Comparison of ENCODE assay signal across 12 cellular contexts in genomic region chr1:236904874-236905741, GRCh38.
DNase-seq lines count a peak whose midpoint lies in the region; ATAC-seq, FAIRE-seq and TF ChIP-seq lines count a peak whose summit lies in the region.
"Had no signal": no experiment of that assay in that cellular context is flagged by ENCODE, and none has a peak within 500 bp of the region (broad histone marks: within the 10 kb centered on the region; RNA-seq: fewer than 3 reads in every experiment).

No MANE protein-coding gene starts in this region.

- TF ChIP-seq RAD21 in Ishikawa (IDR thresholded peaks at IDR 0.05; ENCODE audit: low read depth): no peak

- H3K36me3 ChIP-seq in astrocyte (ENCODE audit: insufficient read depth, low read length) (no peaks in the 10 kb centered on the region), lung (ENCODE audit: control insufficient read depth in 2 of 2, insufficient read depth in 2 of 2, low read length in 2 of 2) (peaks cover 0 to 7% of the 10 kb centered on the region in 2 donors)
- H3K36me3 ChIP-seq: transverse colon had no signal

- H3K9me3 Mint-ChIP-seq in astrocyte (ENCODE audit: unreplicated experiment): peaks cover 8% of the 10 kb centered on the region

- H3K36me3 Mint-ChIP-seq in astrocyte (ENCODE audit: low read depth, unreplicated experiment): peaks cover 15% of the 10 kb centered on the region

- peaks cover 6% of the 10 kb centered on the region for H4K20me1 ChIP-seq in astrocyte (ENCODE audit: insufficient read depth, low read length)

- TF ChIP-seq CTCF in astrocyte (IDR thresholded peaks at IDR 0.05; ENCODE audit: insufficient read depth, low read depth, low read length) (no peak), lung (IDR thresholded peaks at IDR 0.05; ENCODE audit: control extremely low read depth, extremely low read depth) (no peak)

- H3K9me3 ChIP-seq in astrocyte (ENCODE audit: insufficient read depth, low read depth, low read length) (no peaks in the 10 kb centered on the region), lung (ENCODE audit: control insufficient read depth in 2 of 2, insufficient read depth in 1 of 2, low read length in 1 of 2) (peaks cover 0 to 4% of the 10 kb centered on the region in 2 donors)
- H3K9me3 ChIP-seq: transverse colon had no signal

- intact Hi-C loops in Right ventricle myocardium superior (cut with DNase I): no loop called here
- intact Hi-C loops in sciatic nerve (cut with DNase I): loop anchor here (5.0 kb wide), 1 partner anchor 1553 kb away; no protein-coding TSS in a partner anchor

- peaks cover 6% of the 10 kb centered on the region for H3K4me1 Mint-ChIP-seq in astrocyte (ENCODE audit: low read depth, unreplicated experiment)

- TF ChIP-seq EP300 in Ishikawa (IDR thresholded peaks at IDR 0.05; ENCODE audit: borderline replicate concordance): no peak

- WGBS in lung, 2 donors: 76 to 82% methylated on average over 5 of the region's 5 CpGs

- no peak overlapping the region for H2AFZ ChIP-seq in astrocyte (ENCODE audit: low read depth, low read length)

- FAIRE-seq in astrocyte (lab: Jason Lieb, UNC): peak; percentile 91

- H3K4me1 ChIP-seq in astrocyte (ENCODE audit: insufficient read depth, low read length): peaks cover 8% of the 10 kb centered on the region
- peaks cover 0 to 8% of the 10 kb centered on the region in 2 donors for H3K4me1 ChIP-seq in lung (ENCODE audit: control insufficient read depth in 2 of 2, insufficient read depth in 2 of 2, low read length in 2 of 2)
- H3K4me1 ChIP-seq: transverse colon had no signal

- H3K4me2 ChIP-seq in astrocyte (ENCODE audit: low read length): peak overlapping the region; percentile 34

- H3K27me3 ChIP-seq in astrocyte (ENCODE audit: insufficient read depth, low read length) (no peaks in the 10 kb centered on the region), lung (ENCODE audit: control insufficient read depth, insufficient read depth) (no peaks in the 10 kb centered on the region)
- H3K27me3 ChIP-seq: transverse colon had no signal

- H3K4me3 Mint-ChIP-seq in astrocyte (ENCODE audit: unreplicated experiment): no peak overlapping the region

- no peaks in the 10 kb centered on the region for H3K27me3 Mint-ChIP-seq in astrocyte (ENCODE audit: low read depth, unreplicated experiment)

- ATAC-seq in lung (ENCODE audit: insufficient read depth, low FRiP score) (peak; percentile 43), GM19463 (IDR thresholded peaks at IDR 0.05; ENCODE audit: unreplicated experiment) (no peak), Right ventricle myocardium superior (ENCODE audit: poor library complexity) (no peak), sciatic nerve (no peak)

- no peaks in the 10 kb centered on the region for H3K79me2 ChIP-seq in astrocyte (ENCODE audit: insufficient read depth, low read length)

- H3K27ac ChIP-seq in astrocyte (ENCODE audit: low read depth, low read length) (no peak overlapping the region), lung (ENCODE audit: low read depth in 1 of 2, low read length in 1 of 2) (no peak overlapping the region)
- H3K27ac ChIP-seq: transverse colon had no signal

- H3K4me3 ChIP-seq in astrocyte (ENCODE audit: insufficient read depth, low read depth, low read length) (no peak overlapping the region), lung (no peak overlapping the region)
- H3K4me3 ChIP-seq: transverse colon had no signal

- DNase-seq in CD1c-positive myeloid dendritic cell (ENCODE audit: extremely low spot score) (peak; percentile 45), astrocyte (ENCODE audit: low read depth) (peak; percentile 93), lung (ENCODE audit: low spot score) (no peak), Right ventricle myocardium superior (no peak), sciatic nerve (ENCODE audit: low spot score) (no peak)
- no peak for DNase-seq in stimulated activated CD4-positive, alpha-beta T cell treated with anti-CD3 and anti-CD28 coated beads, Interleukin-1b, Interleukin-23, amount 100 ng/mL, for 48 hours
- DNase-seq: anterior cingulate cortex; NCI-H1048; stimulated activated CD4-positive, alpha-beta T cell treated with anti-CD3 and anti-CD28 coated beads, Interleukin-12 subunit alpha, Interleukin-12 subunit beta, amount 100 ng/mL, for 4 hours; transverse colon had no signal

- H3K9ac ChIP-seq in astrocyte (ENCODE audit: low read length): no peak overlapping the region

- H3K27ac Mint-ChIP-seq in astrocyte (ENCODE audit: unreplicated experiment): no peak overlapping the region

TF ChIP-seq in Ishikawa, 13 proteins besides CTCF, POLR2A, EP300 and RAD21:
- TF ChIP-seq CREB1 (IDR thresholded peaks at IDR 0.05; ENCODE audit: low read depth): no peak
- no peak for TF ChIP-seq EGR1 (IDR thresholded peaks at IDR 0.05)
- TF ChIP-seq TCF12 (IDR thresholded peaks at IDR 0.05; ENCODE audit: low read depth): no peak
- TF ChIP-seq CEBPB (IDR thresholded peaks at IDR 0.05): 0 out of 2 replicates have a peak, but pooled peaks have one; percentile 50
- TF ChIP-seq FOXM1 (IDR thresholded peaks at IDR 0.05; ENCODE audit: borderline replicate concordance, low read depth): no peak
- TF ChIP-seq TEAD4 (IDR thresholded peaks at IDR 0.05): no peak

Comparison
In these comparisons a context has a peak if more than half of its experiments do, and no peak if none do; other contexts are left out.
1. DNase-seq: peak in CD1c-positive myeloid dendritic cell (single experiment) and astrocyte (single experiment); none in lung (single experiment), Right ventricle myocardium superior (single experiment), stimulated activated CD4-positive, alpha-beta T cell treated with anti-CD3 and anti-CD28 coated beads, Interleukin-1b, Interleukin-23, amount 100 ng/mL, for 48 hours (single experiment) and sciatic nerve (single experiment).